Comparison of ENCODE assay signal across 28 cellular contexts in the genomic region with DNA sequence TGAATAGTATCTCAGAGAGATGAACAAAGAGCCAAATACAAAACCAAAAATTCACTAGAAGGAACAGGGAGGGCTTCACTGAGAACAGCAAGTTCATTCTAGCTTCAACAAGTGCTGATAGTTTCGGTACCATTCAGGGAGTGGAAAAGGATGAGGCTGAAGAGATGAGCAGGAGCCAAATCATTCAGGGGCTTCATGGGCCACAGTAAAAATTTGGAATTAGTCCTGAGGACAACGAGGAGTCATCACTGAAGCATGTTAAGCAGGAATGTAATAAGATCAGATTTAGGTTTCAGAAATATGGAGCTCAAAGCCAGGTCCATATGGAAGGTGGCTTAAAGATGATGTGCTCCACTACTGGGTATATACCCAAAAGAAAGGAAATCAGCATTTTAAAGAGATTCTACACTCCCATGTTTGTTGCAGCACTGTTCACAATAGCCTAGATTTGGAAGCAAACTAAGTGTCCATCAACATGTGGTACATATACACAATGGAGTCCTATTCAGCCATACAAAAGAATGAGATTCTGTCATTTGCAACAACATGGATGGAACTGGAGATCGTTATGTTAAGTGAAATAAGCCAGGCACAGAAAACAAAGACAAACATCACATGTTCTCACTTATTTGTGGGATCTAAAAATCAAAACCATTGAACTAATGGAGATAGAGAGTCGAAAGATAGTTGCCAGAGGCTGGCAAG. TPM values are rescaled to one million over a fixed set of nuclear protein-coding genes. Genes with fewer than 3 reads are reported as not detected.
DNase-seq lines count a peak whose midpoint lies in the region; ATAC-seq lines count a peak whose summit lies in the region.
"Had no signal": no experiment of that assay in that cellular context is flagged by ENCODE, and none has a peak within 500 bp of the region (broad histone marks: within the 10 kb centered on the region; RNA-seq: fewer than 3 reads in every experiment).

No MANE protein-coding gene starts in this region.

- DNase-seq in AG08395 (ENCODE audit: low spot score) (peak; percentile 10), HS-5 (ENCODE audit: low read depth) (peak; percentile 35), AG20443 (ENCODE audit: low spot score) (no peak), right cardiac atrium (no peak), NCI-H187 (lab: John Stamatoyannopoulos, UW) (no peak), T-helper 2 cell (no peak)
- DNase-seq: 8988T; activated CD4-positive, alpha-beta T cell treated with anti-CD3 and anti-CD28 coated beads, Interleukin-2, amount 50 U/mL, for 4 hours; activated naive CD4-positive, alpha-beta T cell treated with Interleukin-2 at 50 U/mL for 16 hours; CD4-positive, CD25-positive, alpha-beta regulatory T cell; cerebellar nuclear complex; DND-41; HCEC 1CT; left cardiac atrium; NCI-H1092 treated with DMSO at 0.1 percent for 48 hours; NCI-H1694 treated with DMSO at 0.1 percent for 48 hours; NCI-H2171 treated with DMSO at 0.1 percent for 48 hours; NCI-H510A treated with DMSO at 0.1 percent for 48 hours; OCI-M1; stimulated activated naive CD8-positive, alpha-beta T cell treated with anti-CD3 and anti-CD28 coated beads, Interleukin-15, Interleukin-2, amounts not matched to agents 100 U/mL and 50 U/mL, for 24 hours had no signal

- ATAC-seq in right cardiac atrium, result no peak
- ATAC-seq: activated CD4-positive, CD25-positive, alpha-beta regulatory T cell treated with anti-CD3 and anti-CD28 coated beads, Interleukin-2, amount 50 U/mL, for 24 hours; gastroesophageal sphincter; stimulated activated naive CD8-positive, alpha-beta T cell treated with anti-CD3 and anti-CD28 coated beads, Interleukin-15, Interleukin-2, amounts not matched to agents 100 U/mL and 50 U/mL, for 24 hours had no signal

- no peaks in the 10 kb centered on the region for H3K9me3 ChIP-seq in right cardiac atrium (ENCODE audit: control insufficient read depth, low read length)
- H3K9me3 ChIP-seq: gastroesophageal sphincter had no signal

- H3K27me3 ChIP-seq in layer of hippocampus (ENCODE audit: control insufficient read depth, insufficient read depth, low read length) (no peaks in the 10 kb centered on the region), right cardiac atrium (ENCODE audit: control insufficient read depth, insufficient read depth) (no peaks in the 10 kb centered on the region)
- H3K27me3 ChIP-seq: gastroesophageal sphincter, hepatocyte had no signal

- WGBS in right cardiac atrium, result 65% methylated on average over 4 of the region's 4 CpGs

- H3K27ac ChIP-seq in angular gyrus (ENCODE audit: low read depth, low read length) (peak overlapping the region; percentile 97), layer of hippocampus (ENCODE audit: low read depth, low read length) (peak overlapping the region; percentile 96), right cardiac atrium (ENCODE audit: low read length) (no peak overlapping the region)
- H3K27ac ChIP-seq: gastroesophageal sphincter, hepatocyte, SK-N-MC had no signal

- no peak overlapping the region for H3K4me3 ChIP-seq in right cardiac atrium (ENCODE audit: low read length)
- H3K4me3 ChIP-seq: gastroesophageal sphincter, hepatocyte, SK-N-MC, smooth muscle cell had no signal

- intact Hi-C loops in right cardiac atrium (cut with DNase I), result no loop called here

- peaks cover 2% of the 10 kb centered on the region for H3K4me1 ChIP-seq in right cardiac atrium (ENCODE audit: control insufficient read depth, insufficient read depth, low read length)
- H3K4me1 ChIP-seq: gastroesophageal sphincter had no signal

RNA-seq across cellular contexts. Expression of gene SPOCK1, which starts 36.2 kb away (rescaled TPM):
- total RNA-seq in right cardiac atrium, result 100 to 1,000 TPM; 107 to 186 (median 144) TPM
- 41.0 TPM for polyA plus RNA-seq in right cardiac atrium
- total RNA-seq: HT-29 had no signal
- polyA plus RNA-seq: CD4-positive, CD25-positive, alpha-beta regulatory T cell had no signal

Comparison
In these comparisons a context has a peak if more than half of its experiments do, and no peak if none do; other contexts are left out.
1. DNase-seq: peak in AG08395 (single experiment) and HS-5 (single experiment); none in AG20443 (single experiment), right cardiac atrium (0 of 3), NCI-H187 (0 of 2) and T-helper 2 cell (0 of 5).